In genomic region chr12:57754411-57755193, GRCh38 we compare ENCODE assay signal across 1 cellular context.
TF ChIP-seq lines count a peak whose summit lies in the region.

Gene MARCHF9, plus strand, starts transcription at chr12:57755103. Its CDS starts 426 bp downstream, at chr12:57755529.

TF ChIP-seq in H1, 55 proteins besides CTCF, POLR2A, EP300 and RAD21 (continued from another document):
- TF ChIP-seq CHD7 (IDR thresholded peaks at IDR 0.05; ENCODE audit: insufficient replicate concordance, low read length) (no peak), RBBP5 (IDR thresholded peaks at IDR 0.05; ENCODE audit: borderline replicate concordance, low read depth, low read length) (0 out of 2 replicates have a peak, but pooled peaks have one; percentile 33), KDM4A (IDR thresholded peaks at IDR 0.05; ENCODE audit: low read depth, low read length, severe bottlenecking) (peak; percentile 61), SIN3A (conservative IDR thresholded peaks at IDR 0.05 in 1 of 2, IDR thresholded peaks at IDR 0.05 in 1 of 2; ENCODE audit: low read depth in 1 of 2, low read length in 2 of 2) (0 out of 4 replicates have a peak, but pooled peaks of 1 of the 2 experiments have one; percentile 65), HDAC6 (IDR thresholded peaks at IDR 0.05; ENCODE audit: low read depth, low read length) (no peak), CBX8 (IDR thresholded peaks at IDR 0.05; ENCODE audit: borderline replicate concordance, low read depth, low read length) (no peak), YY1 (IDR thresholded peaks at IDR 0.05; ENCODE audit: low read depth, low read length) (peak; percentile 31; the same call in 1 of the 2 replicates), HDAC2 (IDR thresholded peaks at IDR 0.05; ENCODE audit: borderline replicate concordance in 1 of 2, low read depth in 2 of 2, low read length in 2 of 2) (0 out of 4 replicates have a peak, but pooled peaks of 1 of the 2 experiments have one; percentile 63)
